Comparison of ENCODE assay signal across 24 cellular contexts in the genomic region with DNA sequence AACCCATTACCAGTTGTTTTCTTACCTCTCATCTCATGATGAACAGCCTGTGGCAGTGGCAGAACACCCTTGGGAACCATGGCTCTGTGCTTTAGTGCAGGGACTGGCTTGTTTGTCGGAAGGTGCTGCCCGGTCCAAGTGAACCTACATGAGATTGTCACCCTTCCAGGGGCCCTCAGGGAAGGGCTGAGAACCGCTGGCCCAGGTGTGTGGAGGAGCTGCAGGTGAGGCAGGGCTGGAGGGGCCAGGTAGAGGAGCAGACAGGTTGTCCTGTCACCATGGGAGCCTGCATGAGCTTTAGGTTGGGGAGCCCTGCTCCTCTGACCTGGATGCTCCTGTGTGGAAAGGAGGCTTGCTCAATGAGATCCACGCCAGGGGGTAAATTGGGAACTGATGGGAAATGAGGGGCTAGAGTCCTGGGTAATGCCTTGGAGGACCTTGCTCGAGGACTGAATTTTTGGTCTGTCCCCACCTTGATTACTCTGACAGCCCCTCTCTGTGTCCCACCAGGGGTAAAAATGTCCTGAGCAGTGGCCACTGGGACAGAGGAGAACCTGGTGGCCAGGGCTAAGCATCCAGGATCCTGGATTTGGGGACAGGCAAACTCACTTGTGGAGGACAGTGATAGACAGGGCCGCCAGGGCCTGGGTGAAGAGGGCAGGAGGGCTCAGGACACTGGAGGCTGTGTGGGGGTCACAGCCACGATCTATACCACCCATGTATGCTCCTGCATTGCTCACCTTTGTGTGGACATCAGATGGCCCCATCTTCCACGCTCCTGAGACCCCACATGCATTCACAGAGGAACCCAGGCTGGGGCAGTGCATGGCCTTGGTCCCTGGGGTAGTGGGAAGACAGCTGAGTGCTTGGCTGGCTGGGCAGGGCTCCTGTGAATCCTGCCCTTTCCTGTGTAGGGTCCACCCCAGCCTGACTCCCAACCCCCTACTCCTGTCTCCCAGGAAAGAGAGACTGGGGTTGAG. TPM values are rescaled to one million over a fixed set of nuclear protein-coding genes. Genes with fewer than 3 reads are reported as not detected.
"Had no signal": no experiment of that assay in that cellular context is flagged by ENCODE, and none has a peak within 500 bp of the region (broad histone marks: within the 10 kb centered on the region; RNA-seq: fewer than 3 reads in every experiment).

No MANE protein-coding gene starts in this region.

- H3K27me3 ChIP-seq: breast epithelium, upper lobe of left lung had no signal

- H3K27ac Mint-ChIP-seq: activated naive CD4-positive, alpha-beta T cell treated with anti-CD3 and anti-CD28 coated beads, Interleukin-2, amount 50 U/mL, for 72 hours; activated T-cell treated with anti-CD3 and anti-CD28 coated beads, Interleukin-2, amount 50 U/mL, for 72 hours; dendritic cell treated with granulocyte-macrophage colony-stimulating factor and Interleukin-4, amounts not matched to agents 40 ng/mL and 50 ng/mL, for 4 days; stimulated activated naive CD8-positive, alpha-beta T cell treated with anti-CD3 and anti-CD28 coated beads, Interleukin-15, Interleukin-2, amounts not matched to agents 100 ng/mL and 50 ng/mL, for 24 hours; T-helper 1 cell treated with Interleukin-12 subunit alpha and Interleukin-12 subunit beta and Interleukin-4 antibody, amounts not matched to agents 30 μg/mL and 1 μg/mL, for 36 hours had no signal

- H3K4me1 ChIP-seq: breast epithelium had no signal

- H3K4me3 Mint-ChIP-seq: activated T-cell treated with anti-CD3 and anti-CD28 coated beads, Interleukin-2, amount 50 U/mL, for 72 hours; dendritic cell treated with granulocyte-macrophage colony-stimulating factor and Interleukin-4, amounts not matched to agents 40 ng/mL and 50 ng/mL, for 4 days; endodermal cell; naive thymus-derived CD4-positive, alpha-beta T cell; stimulated activated naive CD8-positive, alpha-beta T cell treated with anti-CD3 and anti-CD28 coated beads, Interleukin-15, Interleukin-2, amounts not matched to agents 100 ng/mL and 50 ng/mL, for 24 hours; T-helper 1 cell treated with Interleukin-12 subunit alpha and Interleukin-12 subunit beta and Interleukin-4 antibody, amounts not matched to agents 30 μg/mL and 1 μg/mL, for 36 hours had no signal

- H3K36me3 ChIP-seq: breast epithelium, upper lobe of left lung, WERI-Rb-1 had no signal

- H3K27ac ChIP-seq: breast epithelium, skin epidermis, upper lobe of left lung, WERI-Rb-1 had no signal

- DNase-seq: activated CD4-positive, alpha-beta T cell treated with anti-CD3 and anti-CD28 coated beads for 48 hours; activated CD4-positive, alpha-beta T cell treated with anti-CD3 and anti-CD28 coated beads, Interleukin-2, amount 50 U/mL, for 48 hours; activated naive CD4-positive, alpha-beta T cell; activated T-cell treated with anti-CD3 and anti-CD28 coated beads, Interleukin-2, amount 50 U/mL, for 72 hours; central memory CD4-positive, alpha-beta T cell; endodermal cell; kidney; left colon; midbrain; naive thymus-derived CD4-positive, alpha-beta T cell; stimulated activated CD4-positive, alpha-beta T cell treated with anti-CD3 and anti-CD28 coated beads, Interleukin-12 subunit alpha, Interleukin-12 subunit beta, amount 100 ng/mL, for 4 hours; stimulated activated CD4-positive, alpha-beta T cell treated with anti-CD3 and anti-CD28 coated beads, Interleukin-4, amount 100 ng/mL, for 1 hour; T-helper 9 cell; WERI-Rb-1 had no signal

- H3K4me3 ChIP-seq: breast epithelium, skin epidermis, upper lobe of left lung had no signal

- H3K9me3 Mint-ChIP-seq: T-helper 1 cell treated with Interleukin-12 subunit alpha and Interleukin-12 subunit beta and Interleukin-4 antibody, amounts not matched to agents 30 μg/mL and 1 μg/mL, for 36 hours had no signal

- H3K9me3 ChIP-seq: breast epithelium, upper lobe of left lung had no signal

RNA-seq across cellular contexts. Expression of a gene that starts 42.3 kb away (rescaled TPM):
- total RNA-seq: activated CD8-positive, alpha-beta memory T cell treated with anti-CD3 and anti-CD28 coated beads for 36 hours; activated naive CD4-positive, alpha-beta T cell treated with anti-CD3 and anti-CD28 coated beads, Interleukin-2, amount 50 U/mL, for 72 hours; activated T-cell treated with anti-CD3 and anti-CD28 coated beads, Interleukin-2, amount 50 U/mL, for 72 hours; breast epithelium; endodermal cell; esophagus mucosa; kidney; lower leg skin had no signal
